In the genomic region with DNA sequence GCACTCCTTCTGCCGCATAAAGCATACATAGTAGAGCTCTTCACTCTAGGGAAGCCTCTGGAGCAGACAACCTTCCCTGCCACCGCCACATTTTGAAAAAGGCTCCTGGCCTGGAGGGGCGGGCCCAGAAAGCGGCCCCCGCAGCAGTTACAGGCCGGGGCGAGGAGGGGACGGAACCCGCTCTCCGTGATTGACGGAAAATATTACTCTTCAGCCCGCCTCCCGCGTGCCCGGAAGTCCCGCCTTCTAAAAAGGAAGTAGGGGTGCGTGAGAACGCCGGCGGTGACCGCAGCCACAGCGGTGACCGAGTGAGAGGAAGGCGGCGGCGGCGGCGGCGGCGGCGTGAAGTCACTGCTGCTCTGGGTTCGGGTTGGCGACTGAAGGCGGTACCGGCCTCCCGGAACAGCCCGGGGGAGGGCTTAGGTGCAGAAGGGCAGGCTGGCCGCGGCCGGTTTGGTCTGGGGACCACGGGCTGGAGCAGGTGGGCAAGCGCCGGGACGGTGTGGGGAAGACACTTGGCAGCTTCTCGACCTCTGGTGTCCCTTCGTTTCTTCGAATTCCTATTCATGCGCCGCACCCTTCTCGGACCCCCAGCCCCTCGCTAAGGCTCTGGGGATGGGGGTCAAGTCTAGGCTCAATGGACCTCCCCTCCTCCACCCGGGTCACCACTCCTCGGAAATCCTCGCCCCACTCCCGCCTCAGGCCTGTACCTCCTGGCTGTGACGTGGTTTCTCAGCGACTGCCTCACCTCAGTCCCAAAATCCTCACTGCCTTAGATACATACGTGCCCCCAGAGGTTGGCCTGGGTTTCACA, we compare ENCODE assay signal across 8 cellular contexts. TPM values are rescaled to one million over a fixed set of nuclear protein-coding genes. Genes with fewer than 3 reads are reported as not detected.
DNase-seq lines count a peak whose midpoint lies in the region; ATAC-seq and TF ChIP-seq lines count a peak whose summit lies in the region.

A gene (plus strand): TSS at position 295 of the 814 bp plus-strand sequence. CDS start 729 bp downstream, outside the sequence.

- H3K36me3 ChIP-seq in CD4-positive, CD25-positive, alpha-beta regulatory T cell (ENCODE audit: control insufficient read depth, insufficient read depth, low read length) = peaks cover 18% of the 10 kb centered on the region
- H3K36me3 ChIP-seq in right lobe of liver = peaks cover 0 to 6% (median 2%) of the 10 kb centered on the region in 4 donors

- peak within 1 kb of the TSS; percentile 93 to 98 (median 97) for H3K27ac Mint-ChIP-seq in CD4-positive, CD25-positive, alpha-beta regulatory T cell

- H3K4me1 Mint-ChIP-seq in CD4-positive, CD25-positive, alpha-beta regulatory T cell = peaks cover 8 to 30% (median 20%) of the 10 kb centered on the region in 4 donors

- intact Hi-C loops in right lobe of liver (cut with DNase I) = no loop called here

- H3K27ac ChIP-seq in CD4-positive, CD25-positive, alpha-beta regulatory T cell (ENCODE audit: insufficient read depth, low read length, poor library complexity, severe bottlenecking) = peak within 1 kb of the TSS; percentile 87
- peak within 1 kb of the TSS; percentile 51 to 74 (median 67) for H3K27ac ChIP-seq in right lobe of liver

- peak; percentile 89 to 93 for ATAC-seq in CD4-positive, CD25-positive, alpha-beta regulatory T cell (ENCODE audit: low read depth in 2 of 2)
- ATAC-seq in GM19351 (IDR thresholded peaks at IDR 0.05; ENCODE audit: unreplicated experiment) (peak; percentile 87), HG03520 (IDR thresholded peaks at IDR 0.05; ENCODE audit: unreplicated experiment) (peak; percentile 91), right lobe of liver (peak; percentile 97 to 100 (median 98))

- no peak for TF ChIP-seq CTCF in right lobe of liver (IDR thresholded peaks at IDR 0.05)

- no peaks in the 10 kb centered on the region for H3K27me3 ChIP-seq in CD4-positive, CD25-positive, alpha-beta regulatory T cell (ENCODE audit: control insufficient read depth, insufficient read depth, low read length)
- H3K27me3 ChIP-seq in right lobe of liver = no peaks in the 10 kb centered on the region

- no peaks in the 10 kb centered on the region for H3K36me3 Mint-ChIP-seq in CD4-positive, CD25-positive, alpha-beta regulatory T cell

- H3K27me3 Mint-ChIP-seq in CD4-positive, CD25-positive, alpha-beta regulatory T cell = no peaks in the 10 kb centered on the region

- H3K9me3 Mint-ChIP-seq in CD4-positive, CD25-positive, alpha-beta regulatory T cell = no peaks in the 10 kb centered on the region

- peak; percentile 77 to 90 (median 85) for DNase-seq in CD4-positive, CD25-positive, alpha-beta regulatory T cell
- peak; percentile 92 for DNase-seq in NCI-H82 (lab: John Stamatoyannopoulos, UW)
- peak; percentile 71 to 80 for DNase-seq in activated CD4-positive, alpha-beta T cell treated with anti-CD3 and anti-CD28 coated beads, Interleukin-2, amount 50 U/mL, for 48 hours
- peak; percentile 85 for DNase-seq in dermis blood vessel endothelial cell
- peak; percentile 82 to 86 (median 82) for DNase-seq in right lobe of liver
- DNase-seq in stimulated activated CD4-positive, alpha-beta T cell treated with anti-CD3 and anti-CD28 coated beads, Interleukin-4, amount 100 ng/mL, for 4 hours = peak; percentile 71 to 83

- TF ChIP-seq POLR2A in right lobe of liver (IDR thresholded peaks at IDR 0.05) = peak; percentile 82

- H3K4me3 Mint-ChIP-seq in CD4-positive, CD25-positive, alpha-beta regulatory T cell = peak within 1 kb of the TSS in 2 of 4 donors; percentile 93 to 96

- H3K9me3 ChIP-seq in CD4-positive, CD25-positive, alpha-beta regulatory T cell (ENCODE audit: control insufficient read depth in 2 of 2, low read length in 2 of 2) = no peaks in the 10 kb centered on the region
- no peaks in the 10 kb centered on the region for H3K9me3 ChIP-seq in right lobe of liver

- H3K4me3 ChIP-seq in CD4-positive, CD25-positive, alpha-beta regulatory T cell (ENCODE audit: low read depth, low read length) = peak within 1 kb of the TSS; percentile 87
- peak within 1 kb of the TSS; percentile 50 to 70 (median 55) for H3K4me3 ChIP-seq in right lobe of liver

- 29% methylated on average over 22 of the region's 58 CpGs for WGBS in right lobe of liver (ENCODE audit: insufficient coverage, low coverage, low lambda C conversion rate, missing lambda C conversion rate)

- H3K4me1 ChIP-seq in CD4-positive, CD25-positive, alpha-beta regulatory T cell (ENCODE audit: control insufficient read depth, insufficient read depth, low read length, poor library complexity, severe bottlenecking) = peaks cover 8% of the 10 kb centered on the region
- peaks cover 0 to 5% (median 0%) of the 10 kb centered on the region in 4 donors for H3K4me1 ChIP-seq in right lobe of liver

RNA-seq across cellular contexts. Expression of the gene that starts here (rescaled TPM):
- total RNA-seq in CD4-positive, CD25-positive, alpha-beta regulatory T cell = 7.8 TPM
- polyA plus RNA-seq in CD4-positive, CD25-positive, alpha-beta regulatory T cell = 10 to 100 TPM; 22.6 to 29.4 (median 25.3) TPM
- total RNA-seq in dermis blood vessel endothelial cell = 17.2 and 21.9 TPM in 2 replicates
- total RNA-seq in right lobe of liver = 10 to 100 TPM in 5 of 6 experiments, 1 to 10 TPM in 1; 8.5 to 13.1 (median 10.3) TPM

Comparison
In these comparisons a context has a peak if more than half of its experiments do, and no peak if none do; other contexts are left out.
1. Peak in every context shown above with its lines: DNase-seq, ATAC-seq, H3K4me3 ChIP-seq and H3K27ac ChIP-seq.